In the genomic region with DNA sequence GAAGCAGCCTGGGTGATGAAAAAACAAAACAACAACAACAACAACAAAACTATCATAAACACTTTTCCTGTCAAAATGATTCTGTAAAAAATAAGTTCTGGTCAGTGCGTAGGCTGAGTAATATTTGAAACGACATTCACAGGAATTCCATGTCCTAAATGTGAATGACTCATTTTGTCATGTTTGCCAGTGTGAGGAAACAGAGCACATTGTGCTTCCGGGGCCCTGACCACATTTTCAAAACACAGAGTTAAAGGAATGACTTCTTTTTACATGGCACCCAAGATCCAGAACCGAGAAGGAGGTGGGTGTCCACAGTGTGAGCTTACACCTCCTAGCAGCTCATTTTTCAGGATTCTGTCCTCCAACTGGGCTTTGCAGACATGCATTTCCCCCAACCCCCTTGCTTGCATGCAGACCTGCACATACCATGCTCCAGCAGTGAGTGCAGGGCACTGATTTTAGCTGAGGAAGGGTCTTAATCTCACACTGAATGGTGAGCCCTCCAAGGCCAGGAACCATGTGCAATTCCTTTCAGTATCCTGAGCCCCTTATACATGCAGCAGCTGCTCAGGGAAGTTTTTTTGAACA, we compare ENCODE assay signal across 14 cellular contexts. TPM values are rescaled to one million over a fixed set of nuclear protein-coding genes. Genes with fewer than 3 reads are reported as not detected.
DNase-seq lines count a peak whose midpoint lies in the region.
"Had no signal": no experiment of that assay in that cellular context is flagged by ENCODE, and none has a peak within 500 bp of the region (broad histone marks: within the 10 kb centered on the region; RNA-seq: fewer than 3 reads in every experiment).

No MANE protein-coding gene starts in this region.

- H3K4me1 ChIP-seq in ACC112 (ENCODE audit: control insufficient read depth, insufficient read depth, low read length, unreplicated experiment): peaks cover 13% of the 10 kb centered on the region
- H3K4me1 ChIP-seq in duodenal mucosa (ENCODE audit: control insufficient read depth in 1 of 2, insufficient read depth in 2 of 2, low read length in 2 of 2): peaks cover 48 to 55% of the 10 kb centered on the region in 2 donors
- no peaks in the 10 kb centered on the region for H3K4me1 ChIP-seq in CD8-positive, alpha-beta memory T cell (ENCODE audit: insufficient read depth, low read length)
- H3K4me1 ChIP-seq: testis had no signal

- H3K4me3 Mint-ChIP-seq in CD8-positive, alpha-beta memory T cell: no peak overlapping the region
- H3K4me3 Mint-ChIP-seq: activated B cell treated with CpG ODN at 0.5 μM for 24 hours had no signal

- H3K27me3 Mint-ChIP-seq in CD8-positive, alpha-beta memory T cell: peaks cover 14 to 24% of the 10 kb centered on the region in 2 donors

- H3K4me3 ChIP-seq in ACC112 (ENCODE audit: low read depth, low read length) (no peak overlapping the region), duodenal mucosa (ENCODE audit: low read depth in 1 of 2, low read length in 2 of 2) (peak overlapping the region; percentile 70 to 71)
- no peak overlapping the region for H3K4me3 ChIP-seq in CD8-positive, alpha-beta memory T cell (ENCODE audit: low read length)
- H3K4me3 ChIP-seq: PC-9, testis had no signal

- no peaks in the 10 kb centered on the region for H3K9me3 ChIP-seq in duodenal mucosa (ENCODE audit: control insufficient read depth in 1 of 2, low read length in 2 of 2)
- H3K9me3 ChIP-seq in CD8-positive, alpha-beta memory T cell (ENCODE audit: low read length): no peaks in the 10 kb centered on the region
- H3K9me3 ChIP-seq: testis had no signal

- DNase-seq in LoVo (ENCODE audit: low spot score) (peak; percentile 34), mucosa of gallbladder (ENCODE audit: low spot score) (peak; percentile 9), NCI-H2196 (lab: John Stamatoyannopoulos, UW; ENCODE audit: unreplicated experiment) (no peak), dedifferentiated amniotic fluid mesenchymal stem cell (ENCODE audit: extremely low spot score) (no peak)
- no peak for DNase-seq in CD8-positive, alpha-beta memory T cell
- no peak for DNase-seq in activated effector memory CD4-positive, alpha-beta T cell treated with Interleukin-2 at 50 U/mL for 16 hours
- DNase-seq: activated B cell treated with CpG ODN at 0.5 μM for 24 hours, NCI-H2029 treated with DMSO at 0.1 percent for 48 hours, nucleus accumbens, testis had no signal

- no peak overlapping the region for H2AFZ ChIP-seq in ACC112 (ENCODE audit: low read length, unreplicated experiment)
- H2AFZ ChIP-seq: PC-9 had no signal

- H3K27me3 ChIP-seq in ACC112 (ENCODE audit: insufficient read depth, low read length) (no peaks in the 10 kb centered on the region), duodenal mucosa (ENCODE audit: control insufficient read depth in 1 of 2, insufficient read depth in 2 of 2, low read length in 2 of 2) (no peaks in the 10 kb centered on the region)
- H3K27me3 ChIP-seq in CD8-positive, alpha-beta memory T cell (ENCODE audit: insufficient read depth, low read length, poor library complexity, severe bottlenecking): no peaks in the 10 kb centered on the region
- H3K27me3 ChIP-seq: testis had no signal

- peak overlapping the region; percentile 74 to 76 for H3K9ac ChIP-seq in duodenal mucosa (ENCODE audit: low read depth in 1 of 2, low read length in 2 of 2)

- POLR2A ChIA-PET in CD8-positive, alpha-beta memory T cell (lab: Charles Lee): no interaction called here

- H3K27ac Mint-ChIP-seq in CD8-positive, alpha-beta memory T cell: no peak overlapping the region
- H3K27ac Mint-ChIP-seq: activated B cell treated with CpG ODN at 0.5 μM for 24 hours; activated T-helper 2 cell treated with anti-CD3 and anti-CD28 coated beads, Interferon-gamma antibody, Interleukin-2, Interleukin-4, amounts not matched to agents 10 μg/mL and 5 μg/mL and 100 μg/mL, durations not matched to agents 14 hours and 24 hours and 36 hours had no signal

- H3K9me3 Mint-ChIP-seq in CD8-positive, alpha-beta memory T cell: no peaks in the 10 kb centered on the region
- H3K9me3 Mint-ChIP-seq: activated B cell treated with CpG ODN at 0.5 μM for 24 hours; activated T-helper 2 cell treated with anti-CD3 and anti-CD28 coated beads, Interferon-gamma antibody, Interleukin-2, Interleukin-4, amounts not matched to agents 10 μg/mL and 5 μg/mL and 100 μg/mL, durations not matched to agents 14 hours and 24 hours and 36 hours had no signal

- no peaks in the 10 kb centered on the region for H3K4me1 Mint-ChIP-seq in CD8-positive, alpha-beta memory T cell
- H3K4me1 Mint-ChIP-seq: activated B cell treated with CpG ODN at 0.5 μM for 24 hours had no signal

- no peaks in the 10 kb centered on the region for H3K36me3 Mint-ChIP-seq in CD8-positive, alpha-beta memory T cell

- H3K27ac ChIP-seq in ACC112 (ENCODE audit: low read depth, low read length): peak overlapping the region; percentile 36; the same call in 1 of the 2 replicates
- H3K27ac ChIP-seq in duodenal mucosa (ENCODE audit: low read depth, low read length): peak overlapping the region; percentile 3
- H3K27ac ChIP-seq in CD8-positive, alpha-beta memory T cell (ENCODE audit: low read depth, low read length): no peak overlapping the region
- H3K27ac ChIP-seq: PC-9, testis had no signal

- no peaks in the 10 kb centered on the region for H3K79me2 ChIP-seq in ACC112 (ENCODE audit: control insufficient read depth, insufficient read depth, low read length, unreplicated experiment)

- CTCF ChIA-PET in CD8-positive, alpha-beta memory T cell (lab: Charles Lee): no interaction called here

- H3K36me3 ChIP-seq in ACC112 (ENCODE audit: insufficient read depth, low read length) (no peaks in the 10 kb centered on the region), duodenal mucosa (ENCODE audit: control insufficient read depth in 1 of 2, insufficient read depth in 2 of 2, low read length in 2 of 2) (no peaks in the 10 kb centered on the region)
- H3K36me3 ChIP-seq in CD8-positive, alpha-beta memory T cell (ENCODE audit: insufficient read depth, low read length): no peaks in the 10 kb centered on the region

RNA-seq across cellular contexts. Expression of a gene that starts 3.0 kb away (rescaled TPM):
- 40.8 TPM for total RNA-seq in mucosa of gallbladder
- total RNA-seq in CD8-positive, alpha-beta memory T cell: not detected
- not detected for polyA plus RNA-seq in CD8-positive, alpha-beta memory T cell
- total RNA-seq: activated B cell treated with CpG ODN at 0.5 μM for 24 hours; activated T-helper 2 cell treated with anti-CD3 and anti-CD28 coated beads, Interferon-gamma antibody, Interleukin-2, Interleukin-4, amounts not matched to agents 10 μg/mL and 5 μg/mL and 100 μg/mL, durations not matched to agents 14 hours and 24 hours and 36 hours; PC-9 had no signal

RNA-seq across cellular contexts. Expression of a gene that starts 17.2 kb away (rescaled TPM):
- 25.1 TPM for total RNA-seq in mucosa of gallbladder
- total RNA-seq in CD8-positive, alpha-beta memory T cell: 10 to 100 TPM; 25.2 to 29.5 TPM
- 26.0 TPM for polyA plus RNA-seq in CD8-positive, alpha-beta memory T cell

Comparison
In these comparisons a context has a peak if more than half of its experiments do, and no peak if none do; other contexts are left out.
1. H3K4me3 ChIP-seq: peak in duodenal mucosa (2 of 2); none in ACC112 (single experiment) and CD8-positive, alpha-beta memory T cell (single experiment).
2. DNase-seq: peak in LoVo (single experiment) and mucosa of gallbladder (single experiment); none in NCI-H2196 (single experiment), CD8-positive, alpha-beta memory T cell (0 of 5), activated effector memory CD4-positive, alpha-beta T cell treated with Interleukin-2 at 50 U/mL for 16 hours (single experiment) and dedifferentiated amniotic fluid mesenchymal stem cell (single experiment).
3. RNA of a gene that starts 3.0 kb away (total RNA-seq): 40.8 TPM in mucosa of gallbladder (single experiment); not detected in CD8-positive, alpha-beta memory T cell; every median in the first group is over 10 times any median in the second.